8 cellular contexts compared by ENCODE assay signal in genomic region chr17:40312131-40312731, GRCh38. TPM values are rescaled to one million over a fixed set of nuclear protein-coding genes. Genes with fewer than 3 reads are reported as not detected.
DNase-seq lines count a peak whose midpoint lies in the region; ATAC-seq and TF ChIP-seq lines count a peak whose summit lies in the region.

No MANE protein-coding gene starts in this region.

- H3K27me3 ChIP-seq in muscle layer of colon (ENCODE audit: control insufficient read depth in 1 of 2, insufficient read depth in 2 of 2, low read length in 2 of 2) (no peaks in the 10 kb centered on the region), vagina (no peaks in the 10 kb centered on the region)

- no peak for TF ChIP-seq POLR2A in vagina (IDR thresholded peaks at IDR 0.05)

- H3K27ac ChIP-seq in muscle layer of colon (ENCODE audit: low read depth, low read length) (peak overlapping the region; percentile 74), vagina (peak overlapping the region; percentile 70)

- H3K4me1 ChIP-seq in muscle layer of colon (ENCODE audit: insufficient read depth, low read length) (peaks cover 95% of the 10 kb centered on the region), vagina (peaks cover 100% of the 10 kb centered on the region)

- H3K4me1 Mint-ChIP-seq in activated naive CD4-positive, alpha-beta T cell treated with anti-CD3 and anti-CD28 coated beads, Interleukin-2, amount 10 ng/mL, durations not matched to agents 7 days and 5 days: peaks cover 48% of the 10 kb centered on the region
- peaks cover 41% of the 10 kb centered on the region for H3K4me1 Mint-ChIP-seq in activated naive CD4-positive, alpha-beta T cell treated with anti-CD3 and anti-CD28 coated beads for 36 hours (ENCODE audit: low read depth)
- H3K4me1 Mint-ChIP-seq in central memory CD8-positive, alpha-beta T cell: peaks cover 55% of the 10 kb centered on the region

- no peaks in the 10 kb centered on the region for H3K9me3 Mint-ChIP-seq in activated naive CD4-positive, alpha-beta T cell treated with anti-CD3 and anti-CD28 coated beads, Interleukin-2, amount 10 ng/mL, durations not matched to agents 7 days and 5 days
- no peaks in the 10 kb centered on the region for H3K9me3 Mint-ChIP-seq in activated naive CD4-positive, alpha-beta T cell treated with anti-CD3 and anti-CD28 coated beads for 36 hours
- H3K9me3 Mint-ChIP-seq in central memory CD8-positive, alpha-beta T cell: no peaks in the 10 kb centered on the region

- H3K9ac ChIP-seq in muscle layer of colon (ENCODE audit: low read length): no peak overlapping the region

- no peaks in the 10 kb centered on the region for H3K27me3 Mint-ChIP-seq in activated naive CD4-positive, alpha-beta T cell treated with anti-CD3 and anti-CD28 coated beads, Interleukin-2, amount 10 ng/mL, durations not matched to agents 7 days and 5 days
- H3K27me3 Mint-ChIP-seq in activated naive CD4-positive, alpha-beta T cell treated with anti-CD3 and anti-CD28 coated beads for 36 hours (ENCODE audit: low read depth): no peaks in the 10 kb centered on the region
- H3K27me3 Mint-ChIP-seq in central memory CD8-positive, alpha-beta T cell: no peaks in the 10 kb centered on the region

- peak; percentile 16 for DNase-seq in activated naive CD4-positive, alpha-beta T cell treated with anti-CD3 and anti-CD28 coated beads, Interleukin-2, amount 10 ng/mL, durations not matched to agents 7 days and 5 days
- no peak for DNase-seq in activated naive CD4-positive, alpha-beta T cell treated with anti-CD3 and anti-CD28 coated beads for 36 hours
- no peak for DNase-seq in central memory CD8-positive, alpha-beta T cell (ENCODE audit: low spot score in 2 of 2)
- DNase-seq in vagina (ENCODE audit: extremely low spot score in 2 of 2): no peak
- DNase-seq in NK-92 treated with Interleukin-12 subunit alpha and Interleukin-12 subunit beta, amount 100 ng/mL, for 24 hours (lab: John Stamatoyannopoulos, UW): no peak
- no peak for DNase-seq in GOT3 (lab: John Stamatoyannopoulos, UW)

- no peaks in the 10 kb centered on the region for H3K36me3 Mint-ChIP-seq in activated naive CD4-positive, alpha-beta T cell treated with anti-CD3 and anti-CD28 coated beads, Interleukin-2, amount 10 ng/mL, durations not matched to agents 7 days and 5 days
- no peaks in the 10 kb centered on the region for H3K36me3 Mint-ChIP-seq in activated naive CD4-positive, alpha-beta T cell treated with anti-CD3 and anti-CD28 coated beads for 36 hours (ENCODE audit: low read depth)
- H3K36me3 Mint-ChIP-seq in central memory CD8-positive, alpha-beta T cell (ENCODE audit: insufficient read depth): peaks cover 9% of the 10 kb centered on the region

- CTCF ChIA-PET in activated naive CD4-positive, alpha-beta T cell treated with anti-CD3 and anti-CD28 coated beads, Interleukin-2, amount 10 ng/mL, durations not matched to agents 7 days and 5 days (lab: Charles Lee): interaction anchor here (1.2 to 17.3 kb wide), 2 partner anchors 9 to 45 kb away, joined by 4 to 370 read pairs; partner anchors contain the start of gene GJD3
- CTCF ChIA-PET in activated naive CD4-positive, alpha-beta T cell treated with anti-CD3 and anti-CD28 coated beads for 36 hours (lab: Charles Lee): interaction anchor here (1.3 to 1.4 kb wide), 2 partner anchors 9 to 42 kb away, joined by 3 to 4 read pairs; no protein-coding TSS in a partner anchor

- ATAC-seq in central memory CD8-positive, alpha-beta T cell (replicated peaks; ENCODE audit: extremely low read depth, poor library complexity, severe bottlenecking): no peak
- no peak for ATAC-seq in HG02840 (IDR thresholded peaks at IDR 0.05; ENCODE audit: low FRiP score, unreplicated experiment)

- no peaks in the 10 kb centered on the region for H3K9me3 ChIP-seq in muscle layer of colon (ENCODE audit: low read length)
- no peaks in the 10 kb centered on the region for H3K9me3 ChIP-seq in vagina

- intact Hi-C loops in activated naive CD4-positive, alpha-beta T cell treated with anti-CD3 and anti-CD28 coated beads for 36 hours (cut with micrococcal nuclease): no loop called here
- intact Hi-C loops in vagina (cut with DNase I): no loop called here

- no peak overlapping the region for H3K27ac Mint-ChIP-seq in activated naive CD4-positive, alpha-beta T cell treated with anti-CD3 and anti-CD28 coated beads, Interleukin-2, amount 10 ng/mL, durations not matched to agents 7 days and 5 days
- no peak overlapping the region for H3K27ac Mint-ChIP-seq in activated naive CD4-positive, alpha-beta T cell treated with anti-CD3 and anti-CD28 coated beads for 36 hours
- peak overlapping the region; percentile 57 for H3K27ac Mint-ChIP-seq in central memory CD8-positive, alpha-beta T cell (ENCODE audit: low read depth)

- H3K36me3 ChIP-seq in muscle layer of colon (ENCODE audit: insufficient read depth, low read length) (no peaks in the 10 kb centered on the region), vagina (no peaks in the 10 kb centered on the region)

- H3K4me3 Mint-ChIP-seq in activated naive CD4-positive, alpha-beta T cell treated with anti-CD3 and anti-CD28 coated beads, Interleukin-2, amount 10 ng/mL, durations not matched to agents 7 days and 5 days: no peak overlapping the region
- H3K4me3 Mint-ChIP-seq in activated naive CD4-positive, alpha-beta T cell treated with anti-CD3 and anti-CD28 coated beads for 36 hours: no peak overlapping the region
- H3K4me3 Mint-ChIP-seq in central memory CD8-positive, alpha-beta T cell: no peak overlapping the region

- H3K4me3 ChIP-seq in muscle layer of colon (ENCODE audit: low read depth in 1 of 2, low read length in 2 of 2): no peak overlapping the region
- H3K4me3 ChIP-seq in vagina: no peak overlapping the region

- no peak for TF ChIP-seq CTCF in vagina (IDR thresholded peaks at IDR 0.05)

RNA-seq across cellular contexts. Expression of gene RARA, which starts 3.3 kb away (rescaled TPM):
- total RNA-seq in activated naive CD4-positive, alpha-beta T cell treated with anti-CD3 and anti-CD28 coated beads for 36 hours: 10 to 100 TPM; 16.9 to 18.5 TPM
- 58.9 TPM for total RNA-seq in vagina

RNA-seq across cellular contexts. Expression of gene CDC6, which starts 24.6 kb away (rescaled TPM):
- total RNA-seq in activated naive CD4-positive, alpha-beta T cell treated with anti-CD3 and anti-CD28 coated beads for 36 hours: 10 to 100 TPM; 86.5 to 90.4 TPM
- total RNA-seq in vagina: 3.7 TPM

RNA-seq across cellular contexts. Expression of gene GJD3, which starts 52.3 kb away (rescaled TPM):
- total RNA-seq in activated naive CD4-positive, alpha-beta T cell treated with anti-CD3 and anti-CD28 coated beads for 36 hours: not detected
- 12.0 TPM for total RNA-seq in vagina

Comparison
In these comparisons a context has a peak if more than half of its experiments do, and no peak if none do; other contexts are left out.
1. RNA of gene CDC6, which starts 24.6 kb away (total RNA-seq): 86.5 to 90.4 TPM in activated naive CD4-positive, alpha-beta T cell treated with anti-CD3 and anti-CD28 coated beads for 36 hours; 3.7 TPM in vagina (single experiment); every median in the first group is over 10 times any median in the second.
2. RNA of gene GJD3, which starts 52.3 kb away (total RNA-seq): 12.0 TPM in vagina (single experiment); not detected in activated naive CD4-positive, alpha-beta T cell treated with anti-CD3 and anti-CD28 coated beads for 36 hours; every median in the first group is over 10 times any median in the second.